Comparison of ENCODE assay signal across 33 cellular contexts in the genomic region with DNA sequence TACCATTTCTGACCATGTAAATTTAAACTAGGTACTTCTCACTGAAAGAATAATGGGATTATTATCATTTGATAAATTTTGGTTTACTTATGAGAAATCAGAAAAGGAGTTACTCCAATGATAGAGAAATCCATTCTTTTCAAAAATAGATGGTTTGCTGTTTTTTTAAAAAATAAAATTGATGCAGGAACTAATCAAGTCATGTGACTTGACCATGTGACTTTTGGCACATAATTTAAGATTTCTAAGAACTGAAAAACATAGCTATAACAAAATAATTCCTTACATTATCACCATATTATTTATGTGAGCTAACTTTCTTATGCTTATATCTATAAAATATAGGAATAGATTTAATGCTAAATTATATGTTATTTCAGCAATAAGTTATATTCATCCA.
"Had no signal": no experiment of that assay in that cellular context is flagged by ENCODE, and none has a peak within 500 bp of the region (broad histone marks: within the 10 kb centered on the region; RNA-seq: fewer than 3 reads in every experiment).

No MANE protein-coding gene starts in this region.

- DNase-seq: activated effector memory CD4-positive, alpha-beta T cell treated with anti-CD3 and anti-CD28 coated beads, Interleukin-2, amount 50 U/mL, for 16 hours; activated effector memory CD4-positive, alpha-beta T cell treated with Interleukin-2 at 50 U/mL for 16 hours; activated gamma-delta T cell; activated gamma-delta T cell treated with Interleukin-2 at 50 U/mL for 16 hours; activated naive CD4-positive, alpha-beta T cell; activated naive CD4-positive, alpha-beta T cell treated with anti-CD3 and anti-CD28 coated beads for 36 hours; activated naive CD4-positive, alpha-beta T cell treated with anti-CD3 and anti-CD28 coated beads, Interleukin-2, amount 10 ng/mL, durations not matched to agents 7 days and 5 days; activated naive CD4-positive, alpha-beta T cell treated with anti-CD3 and anti-CD28 coated beads, Interleukin-2, amount 50 U/mL, for 16 hours; activated naive CD4-positive, alpha-beta T cell treated with Interleukin-2 at 50 U/mL for 16 hours; activated naive CD8-positive, alpha-beta T cell treated with anti-CD3 and anti-CD28 coated beads for 36 hours; activated naive CD8-positive, alpha-beta T cell treated with anti-CD3 and anti-CD28 coated beads, Interleukin-2, amount 10 ng/mL, durations not matched to agents 7 days and 5 days; activated naive CD8-positive, alpha-beta T cell treated with anti-CD3 and anti-CD28 coated beads, Interleukin-2, amount 50 U/mL, for 24 hours; activated T-cell treated with anti-CD3 and anti-CD28 coated beads, Interleukin-2, amount 50 U/mL, for 24 hours; activated T-cell treated with anti-CD3 and anti-CD28 coated beads, Interleukin-2, amount 50 U/mL, for 4 hours; activated T-cell treated with anti-CD3 and anti-CD28 coated beads, Interleukin-2, amount 50 U/mL, for 48 hours; activated T-cell treated with anti-CD3 and anti-CD28 coated beads, Interleukin-2, amount 50 U/mL, for 72 hours; adrenal gland; amniotic stem cell; amygdala; anterior cingulate cortex; aorta; body of pancreas; brain microvascular endothelial cell; caudate nucleus; central memory CD4-positive, alpha-beta T cell; cerebellar nuclear complex had no signal

- H3K27ac ChIP-seq: adrenal gland, ascending aorta, body of pancreas, brain microvascular endothelial cell, breast epithelium, cardiac muscle cell had no signal

- H3K4me3 ChIP-seq: adrenal gland, ascending aorta, body of pancreas, breast epithelium, cardiac muscle cell had no signal

- H3K9me3 ChIP-seq: adrenal gland, ascending aorta, body of pancreas, breast epithelium had no signal

- H3K36me3 ChIP-seq: adrenal gland, ascending aorta, brain microvascular endothelial cell, breast epithelium, cardiac muscle cell had no signal

- FAIRE-seq: astrocyte, bronchial epithelial cell had no signal

- H3K4me1 ChIP-seq: adrenal gland, ascending aorta, body of pancreas, breast epithelium had no signal

- ATAC-seq: activated naive CD4-positive, alpha-beta T cell treated with anti-CD3 and anti-CD28 coated beads, Interleukin-2, amount 50 U/mL, for 72 hours; activated naive CD8-positive, alpha-beta T cell treated with anti-CD3 and anti-CD28 coated beads, Interleukin-2, amount 50 U/mL, for 24 hours; activated T-cell treated with anti-CD3 and anti-CD28 coated beads, Interleukin-2, amount 50 U/mL, for 4 hours; activated T-cell treated with anti-CD3 and anti-CD28 coated beads, Interleukin-2, amount 50 U/mL, for 72 hours; activated T-helper 17 cell treated with anti-CD3 and anti-CD28 coated beads, Interleukin-2, amount 50 U/mL, for 72 hours; body of pancreas had no signal

- H3K27me3 ChIP-seq: adrenal gland, ascending aorta, body of pancreas, brain microvascular endothelial cell, breast epithelium, cardiac muscle cell had no signal
